In the genomic region with DNA sequence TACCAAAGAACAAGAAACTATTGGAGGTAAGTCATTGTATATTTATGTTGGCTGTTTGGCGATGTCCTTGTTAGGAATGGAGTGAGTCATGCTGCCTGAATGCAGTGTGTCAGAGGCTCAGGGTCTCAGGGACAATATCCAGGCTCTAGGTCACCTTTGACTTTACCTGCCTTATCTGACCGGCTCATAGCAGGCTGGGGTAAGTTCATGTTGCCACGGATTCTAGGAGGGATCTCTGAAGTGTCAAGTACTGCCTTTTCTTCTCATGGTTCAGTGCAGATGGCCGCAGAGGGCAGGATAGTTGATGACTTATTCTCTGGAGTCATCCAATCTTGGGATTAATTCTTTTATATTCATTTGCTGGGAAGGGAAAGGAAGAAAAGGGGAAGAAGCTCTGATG, we compare ENCODE assay signal across 15 cellular contexts. TPM values are rescaled to one million over a fixed set of nuclear protein-coding genes. Genes with fewer than 3 reads are reported as not detected.
A peak's percentile ranks its signal among the peaks of the same experiment; 100 is the strongest.
DNase-seq lines count a peak whose midpoint lies in the region; ATAC-seq and TF ChIP-seq lines count a peak whose summit lies in the region.
"Had no signal": no experiment of that assay in that cellular context is flagged by ENCODE, and none has a peak within 500 bp of the region (broad histone marks: within the 10 kb centered on the region; RNA-seq: fewer than 3 reads in every experiment).

No MANE protein-coding gene starts in this region.

- H3K4me3 ChIP-seq in right atrium auricular region (no peak overlapping the region), ascending aorta (no peak overlapping the region), hepatocyte (no peak overlapping the region)
- H3K4me3 ChIP-seq: testis had no signal

- H3K9me3 ChIP-seq in right atrium auricular region, result no peaks in the 10 kb centered on the region
- no peaks in the 10 kb centered on the region for H3K9me3 ChIP-seq in ascending aorta
- H3K9me3 ChIP-seq in hepatocyte (ENCODE audit: low read depth), result no peaks in the 10 kb centered on the region
- H3K9me3 ChIP-seq: testis had no signal

- intact Hi-C loops in Right ventricle myocardium inferior (cut with DNase I) (no loop called here), ascending aorta (cut with DNase I) (no loop called here)

- no peaks in the 10 kb centered on the region for H3K79me2 ChIP-seq in hepatocyte

- H3K27ac ChIP-seq in right atrium auricular region, result no peak overlapping the region
- H3K27ac ChIP-seq in ascending aorta, result peak overlapping the region; percentile 82 to 84
- H3K27ac ChIP-seq in hepatocyte, result peak overlapping the region; percentile 83
- H3K27ac ChIP-seq: testis had no signal

- H3K27me3 ChIP-seq in right atrium auricular region (no peaks in the 10 kb centered on the region), ascending aorta (no peaks in the 10 kb centered on the region), hepatocyte (no peaks in the 10 kb centered on the region)
- H3K27me3 ChIP-seq: testis had no signal

- no peaks in the 10 kb centered on the region for H3K9me2 ChIP-seq in hepatocyte (replicated peaks; ENCODE audit: insufficient read depth)

- ATAC-seq in Right ventricle myocardium inferior (peak; percentile 37), GM19395 (IDR thresholded peaks at IDR 0.05; ENCODE audit: unreplicated experiment) (no peak), GM21737 (IDR thresholded peaks at IDR 0.05; ENCODE audit: unreplicated experiment) (no peak)
- ATAC-seq: natural killer cell treated with Interleukin-12 subunit alpha and Interleukin-12 subunit beta and Interleukin-15 and Interleukin-18, amount 100 ng/mL, for 72 hours had no signal

- 15% methylated on average over 4 of the region's 4 CpGs for WGBS in hepatocyte (ENCODE audit: low lambda C conversion rate, missing lambda C conversion rate)

- H3K4me2 ChIP-seq in hepatocyte, result peak overlapping the region; percentile 9

- DNase-seq in Right ventricle myocardium inferior (ENCODE audit: missing footprints) (no peak), right atrium auricular region (ENCODE audit: low spot score) (no peak), ascending aorta (ENCODE audit: low spot score in 2 of 2) (no peak), hepatocyte (ENCODE audit: low spot score) (peak; percentile 73), SIG-M5 treated with dmso at 0.1 percent for 504 hours (lab: John Stamatoyannopoulos, UW; ENCODE audit: unreplicated experiment) (no peak), NCI-H2196 (lab: John Stamatoyannopoulos, UW; ENCODE audit: unreplicated experiment) (no peak)
- DNase-seq: activated naive CD4-positive, alpha-beta T cell treated with anti-CD3 and anti-CD28 coated beads, Interleukin-2, amount 50 U/mL, for 16 hours; glutamatergic neuron; NCI-H1092; stimulated activated CD4-positive, alpha-beta T cell treated with anti-CD3 and anti-CD28 coated beads, Interleukin-2, amount 100 ng/mL, for 48 hours; testis had no signal

- H4K20me1 ChIP-seq in hepatocyte (ENCODE audit: insufficient read depth, poor library complexity, severe bottlenecking), result no peaks in the 10 kb centered on the region

- peaks cover 0 to 4% of the 10 kb centered on the region in 2 donors for H3K4me1 ChIP-seq in right atrium auricular region
- H3K4me1 ChIP-seq in ascending aorta, result peaks cover 0 to 14% of the 10 kb centered on the region in 2 donors
- peaks cover 6% of the 10 kb centered on the region for H3K4me1 ChIP-seq in hepatocyte (ENCODE audit: insufficient read depth)
- H3K4me1 ChIP-seq: testis had no signal

- H2AFZ ChIP-seq in hepatocyte, result no peak overlapping the region

- TF ChIP-seq CTCF in right atrium auricular region (IDR thresholded peaks at IDR 0.05), result no peak
- no peak for TF ChIP-seq CTCF in ascending aorta (IDR thresholded peaks at IDR 0.05)
- TF ChIP-seq CTCF in hepatocyte (IDR thresholded peaks at IDR 0.05; ENCODE audit: poor library complexity), result no peak

- H3K36me3 ChIP-seq in right atrium auricular region (no peaks in the 10 kb centered on the region), ascending aorta (no peaks in the 10 kb centered on the region), hepatocyte (replicated peaks; ENCODE audit: insufficient read depth, low read depth) (no peaks in the 10 kb centered on the region)

RNA-seq across cellular contexts. Expression of gene SPON1, which starts 53.2 kb away (rescaled TPM):
- 5.0 TPM for total RNA-seq in Right ventricle myocardium inferior
- total RNA-seq in right atrium auricular region, result 10 to 100 TPM; 22.8 to 27.0 TPM
- 37.8 TPM for total RNA-seq in ascending aorta
- total RNA-seq in hepatocyte, result 73.1 and 82.8 TPM in 2 replicates
- polyA plus RNA-seq in hepatocyte, result 34.5 and 47.8 TPM in 2 replicates
- total RNA-seq: A673 had no signal

Comparison
In these comparisons a context has a peak if more than half of its experiments do, and no peak if none do; other contexts are left out.
1. H3K27ac ChIP-seq: peak in ascending aorta (2 of 2) and hepatocyte (single experiment); none in right atrium auricular region (0 of 2).